11 cellular contexts compared by ENCODE assay signal in genomic region chrX:15567886-15568616, GRCh38. TPM values are rescaled to one million over a fixed set of nuclear protein-coding genes. Genes with fewer than 3 reads are reported as not detected.
A peak's percentile ranks its signal among the peaks of the same experiment; 100 is the strongest.
DNase-seq lines count a peak whose midpoint lies in the region; ATAC-seq and TF ChIP-seq lines count a peak whose summit lies in the region.
"Had no signal": no experiment of that assay in that cellular context is flagged by ENCODE, and none has a peak within 500 bp of the region (broad histone marks: within the 10 kb centered on the region; RNA-seq: fewer than 3 reads in every experiment).

No MANE protein-coding gene starts in this region.

- no peak overlapping the region for H3K23ac ChIP-seq in mesenchymal stem cell (ENCODE audit: low read length in 2 of 2)

- peak; percentile 50 for DNase-seq in DMS53 treated with DMSO at 0.1 percent for 48 hours (lab: John Stamatoyannopoulos, UW; ENCODE audit: unreplicated experiment)
- no peak for DNase-seq in body of pancreas
- no peak for DNase-seq in right lobe of liver
- DNase-seq in mesenchymal stem cell: no peak
- no peak for DNase-seq in cerebellum (ENCODE audit: low spot score)
- no peak for DNase-seq in kidney glomerular epithelial cell (lab: John Stamatoyannopoulos, UW)
- no peak for DNase-seq in gastrocnemius medialis
- DNase-seq: DND-41; stimulated activated CD4-positive, alpha-beta T cell treated with anti-CD3 and anti-CD28 coated beads, Interleukin-15, amount 100 ng/mL, for 24 hours had no signal

- H2BK5ac ChIP-seq in mesenchymal stem cell (ENCODE audit: low read depth, low read length, poor library complexity, severe bottlenecking): no peak overlapping the region

- H3K4me2 ChIP-seq in Loucy (ENCODE audit: low read depth, low read length, poor library complexity, severe bottlenecking) (no peak overlapping the region), mesenchymal stem cell (ENCODE audit: low read length, poor library complexity, severe bottlenecking) (no peak overlapping the region)

- no peak overlapping the region for H3K18ac ChIP-seq in mesenchymal stem cell (ENCODE audit: low read depth in 1 of 2, low read length in 2 of 2)

- no peaks in the 10 kb centered on the region for H3K36me3 ChIP-seq in Loucy (ENCODE audit: insufficient read depth, low read length)
- H3K36me3 ChIP-seq in body of pancreas (replicated peaks in 1 of 2; ENCODE audit: insufficient read depth in 1 of 2, low read depth in 2 of 2): no peaks in the 10 kb centered on the region
- no peaks in the 10 kb centered on the region for H3K36me3 ChIP-seq in right lobe of liver
- no peaks in the 10 kb centered on the region for H3K36me3 ChIP-seq in mesenchymal stem cell (ENCODE audit: control insufficient read depth in 1 of 2, insufficient read depth in 2 of 2, low read depth in 1 of 2, low read length in 2 of 2)
- no peaks in the 10 kb centered on the region for H3K36me3 ChIP-seq in gastrocnemius medialis

- in situ Hi-C loops in gastrocnemius medialis (cut with MboI; ENCODE audit: low sequenced_read_pairs in 4 of 4): loop anchor here in 2 of 4 donors (5.0 to 10.0 kb wide), 3 partner anchors 93 to 223 kb away; no protein-coding TSS in a partner anchor

- H3K27ac ChIP-seq in body of pancreas (no peak overlapping the region), right lobe of liver (no peak overlapping the region), mesenchymal stem cell (ENCODE audit: low read length, poor library complexity, severe bottlenecking) (no peak overlapping the region), gastrocnemius medialis (no peak overlapping the region)

- TF ChIP-seq POLR2A in body of pancreas (IDR thresholded peaks at IDR 0.05) (no peak), right lobe of liver (IDR thresholded peaks at IDR 0.05) (no peak), gastrocnemius medialis (IDR thresholded peaks at IDR 0.05) (no peak)

- no peak overlapping the region for H3K14ac ChIP-seq in mesenchymal stem cell (ENCODE audit: low read length in 2 of 2)

- H3K4me3 ChIP-seq in Loucy (ENCODE audit: low read length, poor library complexity, severe bottlenecking): no peak overlapping the region
- no peak overlapping the region for H3K4me3 ChIP-seq in body of pancreas
- H3K4me3 ChIP-seq in right lobe of liver: no peak overlapping the region
- no peak overlapping the region for H3K4me3 ChIP-seq in mesenchymal stem cell (ENCODE audit: insufficient read depth in 1 of 2, low read depth in 1 of 2, low read length in 2 of 2)
- no peak overlapping the region for H3K4me3 ChIP-seq in gastrocnemius medialis

- no peak overlapping the region for H4K8ac ChIP-seq in mesenchymal stem cell (ENCODE audit: low read length)

- H3K9me2 ChIP-seq in Loucy (replicated peaks; ENCODE audit: low read depth, low read length): no peaks in the 10 kb centered on the region

- H3K79me2 ChIP-seq in Loucy (ENCODE audit: insufficient read depth, low read length): no peaks in the 10 kb centered on the region

- H2AFZ ChIP-seq in Loucy (ENCODE audit: low read length) (no peak overlapping the region), mesenchymal stem cell (ENCODE audit: low read depth, low read length) (no peak overlapping the region)

- H2BK12ac ChIP-seq in mesenchymal stem cell (ENCODE audit: low read length in 2 of 2): no peak overlapping the region

- no peak overlapping the region for H3K9ac ChIP-seq in Loucy (ENCODE audit: low read depth, low read length, poor library complexity, severe bottlenecking)
- H3K9ac ChIP-seq in mesenchymal stem cell (ENCODE audit: low read length): no peak overlapping the region

- intact Hi-C loops in body of pancreas (cut with DNase I) (no loop called here), right lobe of liver (cut with DNase I) (no loop called here), gastrocnemius medialis (cut with DNase I; ENCODE audit: low total_unique reads) (loop anchor here (10.0 kb wide), 1 partner anchor 223 kb away; no protein-coding TSS in a partner anchor)

- H4K20me1 ChIP-seq in Loucy (ENCODE audit: insufficient read depth, low read length, poor library complexity, severe bottlenecking): no peaks in the 10 kb centered on the region

- no peak overlapping the region for H4K91ac ChIP-seq in mesenchymal stem cell (ENCODE audit: low read length)

- H3K79me1 ChIP-seq in mesenchymal stem cell (replicated peaks; ENCODE audit: low read length, poor library complexity, severe bottlenecking): no peaks in the 10 kb centered on the region

- H2AK5ac ChIP-seq in mesenchymal stem cell (ENCODE audit: low read length, severe bottlenecking): no peak overlapping the region

- H3K4me1 ChIP-seq in Loucy (ENCODE audit: insufficient read depth, low read length, poor library complexity, severe bottlenecking) (peaks cover 5% of the 10 kb centered on the region), body of pancreas (no peaks in the 10 kb centered on the region), right lobe of liver (peaks cover 0 to 4% (median 0%) of the 10 kb centered on the region in 4 donors), mesenchymal stem cell (ENCODE audit: control insufficient read depth, insufficient read depth, low read depth, low read length) (no peaks in the 10 kb centered on the region), gastrocnemius medialis (no peaks in the 10 kb centered on the region)

- H2BK120ac ChIP-seq in mesenchymal stem cell (ENCODE audit: low read depth, low read length): no peak overlapping the region

- no peaks in the 10 kb centered on the region for H3K9me3 ChIP-seq in Loucy (ENCODE audit: insufficient read depth, low read depth, low read length)
- H3K9me3 ChIP-seq in body of pancreas: no peaks in the 10 kb centered on the region
- H3K9me3 ChIP-seq in right lobe of liver: no peaks in the 10 kb centered on the region
- H3K9me3 ChIP-seq in mesenchymal stem cell (ENCODE audit: control insufficient read depth, low read length): no peaks in the 10 kb centered on the region
- H3K9me3 ChIP-seq in gastrocnemius medialis: no peaks in the 10 kb centered on the region

- no peak overlapping the region for H2BK15ac ChIP-seq in mesenchymal stem cell (ENCODE audit: low read depth, poor library complexity, severe bottlenecking)

- ATAC-seq in body of pancreas (no peak), right lobe of liver (peak in 3 of 4 donors; percentile 28 to 44 (median 28)), gastrocnemius medialis (no peak)
- ATAC-seq: activated naive CD4-positive, alpha-beta T cell treated with anti-CD3 and anti-CD28 coated beads, Interleukin-2, amount 50 U/mL, for 72 hours had no signal

- WGBS in body of pancreas, 2 donors: 13 to 16% methylated on average over 6 to 7 of the region's 7 CpGs
- WGBS in right lobe of liver (ENCODE audit: insufficient coverage, low coverage, low lambda C conversion rate, missing lambda C conversion rate): 31% methylated on average over 7 of the region's 7 CpGs
- 50% methylated on average over 2 of the region's 7 CpGs for WGBS in mesenchymal stem cell

- no peak overlapping the region for H3K4ac ChIP-seq in mesenchymal stem cell (ENCODE audit: low read depth in 1 of 2, low read length in 2 of 2)

- H3F3A ChIP-seq in Loucy (ENCODE audit: low read depth): no peaks in the 10 kb centered on the region

- H3K27me3 ChIP-seq in Loucy (ENCODE audit: insufficient read depth, low read length, poor library complexity, severe bottlenecking) (no peaks in the 10 kb centered on the region), body of pancreas (no peaks in the 10 kb centered on the region), right lobe of liver (no peaks in the 10 kb centered on the region), mesenchymal stem cell (ENCODE audit: control insufficient read depth in 1 of 2, insufficient read depth in 1 of 2, low read length in 2 of 2) (peaks cover 0 to 51% of the 10 kb centered on the region in 2 experiments), gastrocnemius medialis (peaks cover 0 to 9% (median 0%) of the 10 kb centered on the region in 3 donors)

- peak; percentile 33 for TF ChIP-seq CTCF in Loucy (conservative IDR thresholded peaks at IDR 0.05; ENCODE audit: low read length)
- TF ChIP-seq CTCF in body of pancreas (IDR thresholded peaks at IDR 0.05): peak in 5 of 7 experiments; percentile 24 to 46 (median 44)
- TF ChIP-seq CTCF in right lobe of liver (IDR thresholded peaks at IDR 0.05): peak; percentile 9 to 32 (median 30)
- TF ChIP-seq CTCF in gastrocnemius medialis (IDR thresholded peaks at IDR 0.05 in 4 of 5, conservative IDR thresholded peaks at IDR 0.05 in 1 of 5): no peak

RNA-seq across cellular contexts. Expression of gene ACE2, which starts 32.7 kb away (rescaled TPM):
- total RNA-seq in body of pancreas (10 to 100 TPM in 1 of 2 donors, 1 to 10 TPM in 1; 6.2 to 17.5 TPM), right lobe of liver (1 to 10 TPM in 4 of 6 experiments, under 1 TPM in 2; 0.92 to 8.7 (median 1.4) TPM), cerebellum (0.64 TPM), gastrocnemius medialis (1 to 10 TPM; 1.0 to 6.6 (median 2.6) TPM)
- polyA plus RNA-seq in mesenchymal stem cell (2013, experiment 1 of 2): 0.01 TPM
- polyA plus RNA-seq in mesenchymal stem cell (2013, experiment 2 of 2): not detected

Comparison
In these comparisons a context has a peak if more than half of its experiments do, and no peak if none do; other contexts are left out.
1. CTCF ChIP-seq: peak in Loucy (single experiment), body of pancreas (5 of 7) and right lobe of liver (4 of 4); none in gastrocnemius medialis (0 of 5).
2. ATAC-seq: peak in right lobe of liver (3 of 4); none in body of pancreas (single experiment) and gastrocnemius medialis (0 of 2).